24 cellular contexts compared by ENCODE assay signal in the genomic region with DNA sequence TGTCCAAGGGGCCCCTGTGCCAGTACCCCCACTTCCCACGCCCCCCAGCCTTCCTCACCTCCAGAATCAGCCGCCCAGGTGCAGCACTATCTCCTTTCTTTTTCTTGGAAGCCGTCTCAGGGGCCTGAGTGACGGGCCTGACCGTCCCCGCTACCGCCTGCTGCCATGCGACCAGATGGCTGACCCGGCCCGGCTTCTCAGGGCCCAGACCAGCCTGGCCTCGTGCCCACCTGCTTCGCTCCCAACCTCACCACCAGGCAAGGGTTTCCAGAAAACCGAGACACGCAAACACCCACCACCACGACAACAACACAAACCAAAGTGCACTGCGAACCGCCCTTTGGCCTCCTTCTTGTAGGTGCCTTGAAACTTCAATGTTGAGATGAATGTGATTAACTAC. TPM values are rescaled to one million over a fixed set of nuclear protein-coding genes. Genes with fewer than 3 reads are reported as not detected.
DNase-seq lines count a peak whose midpoint lies in the region; ATAC-seq, FAIRE-seq and TF ChIP-seq lines count a peak whose summit lies in the region.
"Had no signal": no experiment of that assay in that cellular context is flagged by ENCODE, and none has a peak within 500 bp of the region (broad histone marks: within the 10 kb centered on the region; RNA-seq: fewer than 3 reads in every experiment).

No MANE protein-coding gene starts in this region.

- DNase-seq in GM23338 (ENCODE audit: low spot score) (no peak), WTC11 (ENCODE audit: low spot score) (no peak), kidney (peak; percentile 64)
- DNase-seq: AML-193; CD8-positive, alpha-beta memory T cell; DMS153; DND-41; MV-4-11; NCI-H1105; NCI-H1436 treated with DMSO at 0.1 percent for 48 hours; NCI-H1930; NCI-H446; NCI-H524 treated with DMSO at 0.1 percent for 48 hours; NCI-H774; SIG-M5 had no signal

- ATAC-seq in GM23338, result no peak
- no peak for ATAC-seq in WTC11
- no peak for ATAC-seq in GM18502 (IDR thresholded peaks at IDR 0.05; ENCODE audit: poor library complexity, unreplicated experiment)
- ATAC-seq in HG03439 (IDR thresholded peaks at IDR 0.05; ENCODE audit: unreplicated experiment), result no peak
- no peak for ATAC-seq in HG02885 (IDR thresholded peaks at IDR 0.05; ENCODE audit: poor library complexity, unreplicated experiment)
- ATAC-seq in HG02571 (IDR thresholded peaks at IDR 0.05; ENCODE audit: unreplicated experiment), result no peak
- ATAC-seq: A549, K562 had no signal

- peaks cover 4% of the 10 kb centered on the region; the same call in 1 of the 2 replicates for H3F3A ChIP-seq in GM23338 (replicated peaks; ENCODE audit: low read depth)

- peaks cover 42% of the 10 kb centered on the region for H3K4me1 ChIP-seq in GM23338 (ENCODE audit: insufficient read depth)
- H3K4me1 ChIP-seq in kidney (ENCODE audit: control insufficient read depth in 1 of 2, insufficient read depth in 1 of 2, low read depth in 1 of 2, low read length in 2 of 2), result peaks cover 17 to 42% of the 10 kb centered on the region in 2 donors

- no peaks in the 10 kb centered on the region for H3K79me2 ChIP-seq in GM23338 (replicated peaks; ENCODE audit: insufficient read depth)

- no peaks in the 10 kb centered on the region; the same call in 1 of the 2 replicates for H4K20me1 ChIP-seq in GM23338 (replicated peaks; ENCODE audit: insufficient read depth)

- H3K27ac Mint-ChIP-seq in GM23338, result peak overlapping the region; percentile 89; the same call in 1 of the 2 replicates
- peak overlapping the region; percentile 79 for H3K27ac Mint-ChIP-seq in WTC11
- H3K27ac Mint-ChIP-seq: CD8-positive, alpha-beta memory T cell had no signal

- no peaks in the 10 kb centered on the region for H3K9me2 ChIP-seq in GM23338 (ENCODE audit: insufficient read depth)

- no peaks in the 10 kb centered on the region for H3K9me3 ChIP-seq in kidney (ENCODE audit: control insufficient read depth in 1 of 2, low read length in 2 of 2)
- H3K9me3 ChIP-seq: A549 had no signal

- TF ChIP-seq CTCF in GM23338 (conservative IDR thresholded peaks at IDR 0.05; ENCODE audit: low read depth in 2 of 2), result no peak
- TF ChIP-seq CTCF in WTC11 (IDR thresholded peaks at IDR 0.05), result no peak
- no peak for TF ChIP-seq CTCF in kidney (IDR thresholded peaks at IDR 0.05; ENCODE audit: borderline replicate concordance, extremely low read depth, insufficient read depth)

- no peak for FAIRE-seq in kidney (lab: Jason Lieb, UNC)
- FAIRE-seq: A549, K562, RCC 7860 had no signal

- no peak overlapping the region for H3K9ac ChIP-seq in kidney (ENCODE audit: low read length in 2 of 2)

- H3K27me3 ChIP-seq in GM23338 (ENCODE audit: insufficient read depth), result no peaks in the 10 kb centered on the region; the same call in 1 of the 2 replicates

- H3K27me3 Mint-ChIP-seq in GM23338 (ENCODE audit: insufficient read depth, low read depth, poor library complexity) (peaks cover 27% of the 10 kb centered on the region), WTC11 (ENCODE audit: low read depth) (peaks cover 18% of the 10 kb centered on the region)
- H3K27me3 Mint-ChIP-seq: CD8-positive, alpha-beta memory T cell had no signal

- intact Hi-C loops in kidney (cut with DNase I), result no loop called here

- CTCF ChIA-PET in WTC11 (lab: Charles Lee), result interaction anchor here (1.0 to 1.7 kb wide), 7 partner anchors 19 to 192 kb away, joined by 3 to 8 read pairs (median 4); no protein-coding TSS in a partner anchor

- H2AFZ ChIP-seq in GM23338, result no peak overlapping the region

- POLR2A ChIA-PET in WTC11 (lab: Charles Lee), result no interaction called here

- H3K36me3 Mint-ChIP-seq in GM23338 (ENCODE audit: low read depth) (no peaks in the 10 kb centered on the region), WTC11 (no peaks in the 10 kb centered on the region)
- H3K36me3 Mint-ChIP-seq: CD8-positive, alpha-beta memory T cell had no signal

- H3K4me3 ChIP-seq in GM23338, result no peak overlapping the region
- H3K4me3 ChIP-seq in kidney (ENCODE audit: low read length in 2 of 2), result no peak overlapping the region
- H3K4me3 ChIP-seq: A549, K562, SK-N-MC had no signal

- H3K4me2 ChIP-seq in GM23338, result peak overlapping the region; percentile 55
- H3K4me2 ChIP-seq: A549 had no signal

- H3K9me3 Mint-ChIP-seq in GM23338 (no peaks in the 10 kb centered on the region), WTC11 (no peaks in the 10 kb centered on the region)
- H3K9me3 Mint-ChIP-seq: CD8-positive, alpha-beta memory T cell had no signal

- no peak overlapping the region; the same call in 2 of the 3 replicates for H3K4me3 Mint-ChIP-seq in GM23338
- no peak overlapping the region for H3K4me3 Mint-ChIP-seq in WTC11
- H3K4me3 Mint-ChIP-seq: CD8-positive, alpha-beta memory T cell had no signal

- H3K36me3 ChIP-seq in GM23338 (ENCODE audit: insufficient read depth) (no peaks in the 10 kb centered on the region), kidney (ENCODE audit: control insufficient read depth in 1 of 2, insufficient read depth in 2 of 2, low read length in 2 of 2) (no peaks in the 10 kb centered on the region)

- H3K4me1 Mint-ChIP-seq in GM23338, result peaks cover 64% of the 10 kb centered on the region
- H3K4me1 Mint-ChIP-seq in WTC11, result peaks cover 61% of the 10 kb centered on the region
- H3K4me1 Mint-ChIP-seq: CD8-positive, alpha-beta memory T cell had no signal

- H3K27ac ChIP-seq in GM23338 (ENCODE audit: low read depth), result no peak overlapping the region
- H3K27ac ChIP-seq in kidney (ENCODE audit: low read depth in 2 of 2, low read length in 2 of 2), result peak overlapping the region; percentile 80 to 81
- H3K27ac ChIP-seq: A549, C4-2B, SK-N-MC had no signal

TF ChIP-seq in GM23338, 12 proteins besides CTCF, POLR2A, EP300 and RAD21 (continues in another document):
- no peak for TF ChIP-seq POLR2AphosphoS5 (IDR thresholded peaks at IDR 0.05; ENCODE audit: low read depth)
- no peak for TF ChIP-seq EZH2 (IDR thresholded peaks at IDR 0.05; ENCODE audit: low read depth, unreplicated experiment)

TF ChIP-seq in WTC11, 78 proteins besides CTCF, POLR2A, EP300 and RAD21 (continues in another document):
- no peak for TF ChIP-seq ZBTB43 (CRISPR knock-in tag; IDR thresholded peaks at IDR 0.05)
- no peak for TF ChIP-seq JUN (CRISPR knock-in tag; IDR thresholded peaks at IDR 0.05)
- TF ChIP-seq FOXP1 (CRISPR knock-in tag; IDR thresholded peaks at IDR 0.05; ENCODE audit: borderline replicate concordance), result no peak
- no peak for TF ChIP-seq SP1 (CRISPR knock-in tag; conservative IDR thresholded peaks at IDR 0.05)
- TF ChIP-seq IRF1 (CRISPR knock-in tag; IDR thresholded peaks at IDR 0.05), result no peak
- TF ChIP-seq ARID4B (CRISPR knock-in tag; IDR thresholded peaks at IDR 0.05; ENCODE audit: borderline replicate concordance), result no peak

RNA-seq across cellular contexts. Expression of gene MACROD1, which starts 39.1 kb away (rescaled TPM):
- 22.2 and 33.0 TPM in 2 replicates for total RNA-seq in GM23338 (2014; rRNA removed; shearing (Covaris generic))
- polyA plus RNA-seq in GM23338 (2016; fragmentation: Nextera tagmentation; extraction: Ambion mirVana) (51.3 and 51.6 TPM in 2 replicates), kidney (ENCODE audit: insufficient read depth, low read depth, low replicate concordance) (176 TPM)
- total RNA-seq in WTC11 (2021) (36.9 to 54.4 TPM (median 52.9 TPM) in 3 replicates), kidney (27.8 TPM)

RNA-seq across cellular contexts. Expression of gene STIP1, which starts 59.2 kb away (rescaled TPM):
- 346 and 351 TPM in 2 replicates for total RNA-seq in GM23338 (2014; rRNA removed; shearing (Covaris generic))
- polyA plus RNA-seq in GM23338 (2016; fragmentation: Nextera tagmentation; extraction: Ambion mirVana) (194 and 213 TPM in 2 replicates), kidney (ENCODE audit: insufficient read depth, low read depth, low replicate concordance) (86.0 TPM)
- total RNA-seq in WTC11 (2021) (291 to 296 TPM (median 296 TPM) in 3 replicates), kidney (81.2 TPM)
